17 cellular contexts compared by ENCODE assay signal in the genomic region with DNA sequence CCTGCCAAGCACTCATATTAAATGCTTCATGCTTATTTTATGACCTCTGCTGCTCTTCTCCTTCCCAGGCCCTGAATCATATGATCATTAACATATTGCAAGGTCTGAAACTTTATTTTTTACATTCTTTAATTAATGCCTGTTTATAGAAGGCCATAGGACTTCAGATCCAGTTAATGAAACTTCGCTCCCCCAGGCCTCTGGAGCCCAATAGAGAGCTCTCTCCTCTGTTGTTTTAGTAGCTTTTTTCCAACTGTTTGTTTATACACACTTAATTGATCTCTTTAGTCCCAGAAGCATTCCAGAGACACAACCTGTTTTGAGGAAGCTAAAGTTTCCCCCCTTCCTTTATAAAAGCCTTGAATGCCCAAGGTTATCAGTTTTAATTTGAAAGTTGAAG.
DNase-seq lines count a peak whose midpoint lies in the region; TF ChIP-seq lines count a peak whose summit lies in the region.
"Had no signal": no experiment of that assay in that cellular context is flagged by ENCODE, and none has a peak within 500 bp of the region (broad histone marks: within the 10 kb centered on the region; RNA-seq: fewer than 3 reads in every experiment).

No MANE protein-coding gene starts in this region.

- H3K9me3 ChIP-seq in endodermal cell (ENCODE audit: control insufficient read depth, low read length), result no peaks in the 10 kb centered on the region

- H3K4me3 Mint-ChIP-seq in glutamatergic neuron (ENCODE audit: unreplicated experiment) (peak overlapping the region; percentile 18), endodermal cell (no peak overlapping the region)
- H3K4me3 Mint-ChIP-seq: CD4-positive, alpha-beta memory T cell had no signal

- H3K4me1 ChIP-seq in endodermal cell (ENCODE audit: control insufficient read depth, insufficient read depth, low read length), result no peaks in the 10 kb centered on the region

- peak overlapping the region; percentile 67 for H3K27ac Mint-ChIP-seq in glutamatergic neuron (ENCODE audit: unreplicated experiment)
- H3K27ac Mint-ChIP-seq in endodermal cell, result no peak overlapping the region
- H3K27ac Mint-ChIP-seq: CD4-positive, alpha-beta memory T cell had no signal

- H3K27me3 Mint-ChIP-seq in glutamatergic neuron (ENCODE audit: unreplicated experiment) (peaks cover 2% of the 10 kb centered on the region), endodermal cell (ENCODE audit: insufficient read depth) (no peaks in the 10 kb centered on the region)
- H3K27me3 Mint-ChIP-seq: CD4-positive, alpha-beta memory T cell had no signal

- H3K9ac ChIP-seq in endodermal cell (ENCODE audit: extremely low read depth, low read length, poor library complexity, severe bottlenecking), result no peak overlapping the region

- H3K4me3 ChIP-seq in endodermal cell (ENCODE audit: low read length), result no peak overlapping the region

- peak; percentile 37 for DNase-seq in NCI-H1694 treated with DMSO at 0.1 percent for 48 hours (lab: John Stamatoyannopoulos, UW)
- DNase-seq in NCI-H1694 (lab: John Stamatoyannopoulos, UW), result no peak
- peak; percentile 47 for DNase-seq in NCI-H69 (lab: John Stamatoyannopoulos, UW)
- DNase-seq in glutamatergic neuron, result no peak
- DNase-seq in renal cortical epithelial cell (ENCODE audit: low read depth), result peak; percentile 3
- no peak for DNase-seq in NCI-H774 (lab: John Stamatoyannopoulos, UW)
- no peak for DNase-seq in endodermal cell
- no peak for DNase-seq in NCI-H1436 treated with DMSO at 0.1 percent for 48 hours (lab: John Stamatoyannopoulos, UW)
- DNase-seq: Calu3; CD4-positive, alpha-beta memory T cell; H7; Karpas-422; MM.1S; NCI-H2107; NCI-H510A; RPMI8226; SIG-M5 had no signal

- no peaks in the 10 kb centered on the region for H3K27me3 ChIP-seq in endodermal cell (ENCODE audit: control insufficient read depth, insufficient read depth, low read length, poor library complexity, severe bottlenecking)

- H3K27ac ChIP-seq in endodermal cell (ENCODE audit: low read depth, low read length), result no peak overlapping the region

- WGBS in endodermal cell (ENCODE audit: insufficient coverage in 1 of 2, insufficient read length in 1 of 2), 2 experiments, result 88% methylated on average over 1 of the region's 1 CpG; no CpG with 5 or more reads in 1 of the 2 experiments

- peaks cover 13% of the 10 kb centered on the region for H3K9me3 Mint-ChIP-seq in glutamatergic neuron (ENCODE audit: unreplicated experiment)
- H3K9me3 Mint-ChIP-seq in endodermal cell, result no peaks in the 10 kb centered on the region

- no peaks in the 10 kb centered on the region for H3K36me3 ChIP-seq in endodermal cell (ENCODE audit: control insufficient read depth, insufficient read depth, low read length)

- TF ChIP-seq CTCF in glutamatergic neuron (IDR thresholded peaks at IDR 0.05; ENCODE audit: partially characterized antibody, unreplicated experiment) (no peak), endodermal cell (conservative IDR thresholded peaks at IDR 0.05) (no peak)

- no peaks in the 10 kb centered on the region for H3K36me3 Mint-ChIP-seq in glutamatergic neuron (ENCODE audit: unreplicated experiment)
- no peaks in the 10 kb centered on the region for H3K36me3 Mint-ChIP-seq in endodermal cell (ENCODE audit: low read depth)
- H3K36me3 Mint-ChIP-seq: CD4-positive, alpha-beta memory T cell had no signal

- H3K4me1 Mint-ChIP-seq in glutamatergic neuron (ENCODE audit: low read depth, unreplicated experiment) (peaks cover 65% of the 10 kb centered on the region), endodermal cell (peaks cover 4% of the 10 kb centered on the region)
- H3K4me1 Mint-ChIP-seq: CD4-positive, alpha-beta memory T cell had no signal

Comparison
In these comparisons a context has a peak if more than half of its experiments do, and no peak if none do; other contexts are left out.
1. DNase-seq: peak in NCI-H1694 treated with DMSO at 0.1 percent for 48 hours (single experiment), NCI-H69 (single experiment) and renal cortical epithelial cell (single experiment); none in NCI-H1694 (single experiment), glutamatergic neuron (single experiment), NCI-H774 (single experiment), endodermal cell (single experiment) and NCI-H1436 treated with DMSO at 0.1 percent for 48 hours (single experiment).